ENCODE assay signal across 11 cellular contexts in the genomic region with DNA sequence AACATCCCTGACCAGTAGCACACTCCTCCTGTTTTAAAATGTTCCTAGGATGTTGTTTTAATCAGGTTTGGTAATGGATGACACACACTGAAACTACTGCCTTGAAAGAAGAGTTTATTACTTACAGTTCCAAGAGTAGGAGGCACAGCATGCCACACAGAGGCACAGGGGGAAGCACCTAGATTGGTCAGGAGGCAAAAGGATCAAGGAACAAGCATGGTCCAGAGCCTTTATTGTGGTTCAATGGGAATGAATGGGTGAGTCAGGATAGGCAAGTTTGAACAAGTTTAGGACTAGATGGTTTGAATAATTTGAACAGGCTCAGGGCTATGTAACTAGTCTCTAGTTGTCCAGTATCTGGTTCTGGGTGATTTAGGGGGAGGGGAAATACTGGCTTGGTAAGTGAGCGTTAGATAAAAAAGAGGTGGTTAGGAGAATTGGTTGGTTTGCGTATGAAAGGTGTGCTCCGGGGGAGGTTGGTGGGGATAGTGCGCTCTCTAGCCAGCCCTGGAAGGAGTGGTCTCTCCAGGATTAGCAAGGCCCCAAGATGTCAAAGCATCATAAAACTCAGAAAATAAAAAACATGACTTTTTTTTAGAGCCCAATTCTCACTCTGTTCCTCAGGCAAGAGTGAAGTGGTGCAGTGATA. TPM values are rescaled to one million over a fixed set of nuclear protein-coding genes. Genes with fewer than 3 reads are reported as not detected.
DNase-seq lines count a peak whose midpoint lies in the region; ATAC-seq and TF ChIP-seq lines count a peak whose summit lies in the region.
"Had no signal": no experiment of that assay in that cellular context is flagged by ENCODE, and none has a peak within 500 bp of the region (broad histone marks: within the 10 kb centered on the region; RNA-seq: fewer than 3 reads in every experiment).

No MANE protein-coding gene starts in this region.

- TF ChIP-seq CTCF in endodermal cell (conservative IDR thresholded peaks at IDR 0.05) (no peak), osteocyte (IDR thresholded peaks at IDR 0.05) (no peak), left lung (IDR thresholded peaks at IDR 0.05) (no peak)

- H3K4me3 Mint-ChIP-seq in endodermal cell (no peak overlapping the region), osteocyte (ENCODE audit: unreplicated experiment) (no peak overlapping the region)

- no peaks in the 10 kb centered on the region for H3K9me3 ChIP-seq in NT2/D1 (ENCODE audit: insufficient read depth, low read length)
- H3K9me3 ChIP-seq in endodermal cell (ENCODE audit: control insufficient read depth, low read length), result no peaks in the 10 kb centered on the region
- no peaks in the 10 kb centered on the region for H3K9me3 ChIP-seq in left lung
- H3K9me3 ChIP-seq: pancreas had no signal

- peaks cover 36% of the 10 kb centered on the region for H3K36me3 Mint-ChIP-seq in endodermal cell (ENCODE audit: low read depth)
- peaks cover 29% of the 10 kb centered on the region for H3K36me3 Mint-ChIP-seq in osteocyte (ENCODE audit: unreplicated experiment)

- H3K27me3 Mint-ChIP-seq in endodermal cell (ENCODE audit: insufficient read depth), result no peaks in the 10 kb centered on the region
- H3K27me3 Mint-ChIP-seq in osteocyte (ENCODE audit: unreplicated experiment), result no peaks in the 10 kb centered on the region

- ATAC-seq in GM21528 (IDR thresholded peaks at IDR 0.05; ENCODE audit: low FRiP score, unreplicated experiment) (no peak), left lung (no peak)
- ATAC-seq: pancreas had no signal

- H3K9me3 Mint-ChIP-seq in endodermal cell (no peaks in the 10 kb centered on the region), osteocyte (ENCODE audit: unreplicated experiment) (no peaks in the 10 kb centered on the region)

- H3K27me3 ChIP-seq in H7 (ENCODE audit: control insufficient read depth, insufficient read depth, low read length) (no peaks in the 10 kb centered on the region), NT2/D1 (ENCODE audit: insufficient read depth, insufficient read length) (no peaks in the 10 kb centered on the region), endodermal cell (ENCODE audit: control insufficient read depth, insufficient read depth, low read length, poor library complexity, severe bottlenecking) (no peaks in the 10 kb centered on the region), left lung (no peaks in the 10 kb centered on the region)
- H3K27me3 ChIP-seq: pancreas had no signal

- no peaks in the 10 kb centered on the region for H3K4me1 ChIP-seq in NT2/D1 (ENCODE audit: insufficient read depth, insufficient read length)
- H3K4me1 ChIP-seq in endodermal cell (ENCODE audit: control insufficient read depth, insufficient read depth, low read length), result no peaks in the 10 kb centered on the region
- H3K4me1 ChIP-seq in left lung, result peaks cover 0 to 42% of the 10 kb centered on the region in 2 donors
- H3K4me1 ChIP-seq: pancreas had no signal

- 93% methylated on average over 4 of the region's 4 CpGs; no CpG with 5 or more reads in 1 of the 2 experiments for WGBS in endodermal cell (ENCODE audit: insufficient coverage in 1 of 2, insufficient read length in 1 of 2), 2 experiments

- H3K9ac ChIP-seq in NT2/D1 (ENCODE audit: insufficient read length, low read depth) (no peak overlapping the region), endodermal cell (ENCODE audit: extremely low read depth, low read length, poor library complexity, severe bottlenecking) (no peak overlapping the region)

- intact Hi-C loops in left lung (cut with DNase I), result no loop called here

- H3K4me3 ChIP-seq in H7 (ENCODE audit: insufficient read depth, low read depth, low read length), result no peak overlapping the region
- no peak overlapping the region for H3K4me3 ChIP-seq in NT2/D1 (ENCODE audit: insufficient read length, low read depth)
- no peak overlapping the region for H3K4me3 ChIP-seq in endodermal cell (ENCODE audit: low read length)
- H3K4me3 ChIP-seq in left lung, result no peak overlapping the region
- H3K4me3 ChIP-seq: pancreas had no signal

- H3K27ac Mint-ChIP-seq in endodermal cell (peak overlapping the region; percentile 6), osteocyte (ENCODE audit: unreplicated experiment) (peak overlapping the region; percentile 8)

- H3K36me3 ChIP-seq in H7 (replicated peaks; ENCODE audit: control insufficient read depth, insufficient read depth, low read length) (peaks cover 2% of the 10 kb centered on the region; the same call in 1 of the 2 replicates), NT2/D1 (ENCODE audit: insufficient read depth, insufficient read length, low read length) (peaks cover 36% of the 10 kb centered on the region), endodermal cell (ENCODE audit: control insufficient read depth, insufficient read depth, low read length) (peaks cover 55% of the 10 kb centered on the region), left lung (peaks cover 5 to 48% of the 10 kb centered on the region in 2 donors)

- H3K27ac ChIP-seq in endodermal cell (ENCODE audit: low read depth, low read length) (no peak overlapping the region), left lung (peak overlapping the region in 1 of 2 donors; percentile 28)
- H3K27ac ChIP-seq: pancreas had no signal

- DNase-seq in H7 (peak; percentile 48), NT2/D1 (ENCODE audit: low read depth, low spot score) (peak; percentile 13), endodermal cell (no peak), osteocyte (ENCODE audit: extremely low spot score, unreplicated experiment) (no peak), Kasumi-1 (lab: John Stamatoyannopoulos, UW) (no peak), left lung (no peak), CD1c-positive myeloid dendritic cell (ENCODE audit: extremely low spot score) (no peak)
- DNase-seq: effector CD8-positive, alpha-beta T cell; NCI-H1417 treated with DMSO at 0.1 percent for 48 hours; pancreas had no signal

- H3K4me1 Mint-ChIP-seq in endodermal cell (no peaks in the 10 kb centered on the region), osteocyte (ENCODE audit: unreplicated experiment) (peaks cover 56% of the 10 kb centered on the region)

RNA-seq across cellular contexts. Expression of a gene that starts 35.1 kb away (rescaled TPM):
- total RNA-seq in H7 (2014; rRNA removed; shearing (Covaris generic)), result 28.4 and 35.6 TPM in 2 replicates
- total RNA-seq in endodermal cell, result 10 to 100 TPM; 39.6 to 44.4 TPM
- polyA plus RNA-seq in endodermal cell (2013, experiment 1 of 2), result 20.6 TPM
- 21.4 TPM for polyA plus RNA-seq in endodermal cell (2013, experiment 2 of 2)
- 75.4 and 84.3 TPM in 2 replicates for total RNA-seq in osteocyte
- total RNA-seq in left lung, result 10 to 100 TPM; 86.3 to 90.8 TPM

Comparison
In these comparisons a context has a peak if more than half of its experiments do, and no peak if none do; other contexts are left out.
1. DNase-seq: peak in H7 (single experiment) and NT2/D1 (single experiment); none in endodermal cell (single experiment), osteocyte (single experiment), Kasumi-1 (0 of 2), left lung (0 of 2) and CD1c-positive myeloid dendritic cell (single experiment).